ENCODE assay signal across 22 cellular contexts in genomic region chr2:239261796-239262475, GRCh38.
DNase-seq lines count a peak whose midpoint lies in the region; ATAC-seq and TF ChIP-seq lines count a peak whose summit lies in the region.
"Had no signal": no experiment of that assay in that cellular context is flagged by ENCODE, and none has a peak within 500 bp of the region (broad histone marks: within the 10 kb centered on the region; RNA-seq: fewer than 3 reads in every experiment).

No MANE protein-coding gene starts in this region.

- H3K4me1 ChIP-seq in esophagus muscularis mucosa = peaks cover 71 to 98% (median 92%) of the 10 kb centered on the region in 4 donors
- peaks cover 93 to 100% of the 10 kb centered on the region in 2 experiments for H3K4me1 ChIP-seq in neutrophil (ENCODE audit: control insufficient read depth in 1 of 2, insufficient read depth in 1 of 2, low read depth in 1 of 2, low read length in 1 of 2)
- H3K4me1 ChIP-seq in vagina = peaks cover 60% of the 10 kb centered on the region
- H3K4me1 ChIP-seq: HAP-1 had no signal

- WGBS in esophagus muscularis mucosa = 82% methylated on average over 12 of the region's 22 CpGs

- peak overlapping the region; percentile 81 to 88 (median 83) for H3K27ac ChIP-seq in esophagus muscularis mucosa (replicated peaks in 1 of 4)
- peak overlapping the region; percentile 86 for H3K27ac ChIP-seq in neutrophil
- H3K27ac ChIP-seq in vagina = peak overlapping the region; percentile 84
- H3K27ac ChIP-seq: HL-60, pancreas, Peyer's patch had no signal

- ATAC-seq in Right ventricle myocardium superior (ENCODE audit: poor library complexity) = no peak
- ATAC-seq: activated CD4-positive, CD25-positive, alpha-beta regulatory T cell treated with anti-CD3 and anti-CD28 coated beads, Interleukin-2, amount 50 U/mL, for 24 hours; pancreas had no signal

- intact Hi-C loops in cardiac septum (cut with DNase I) (no loop called here), Right ventricle myocardium superior (cut with DNase I) (no loop called here), esophagus muscularis mucosa (cut with DNase I) (no loop called here), vagina (cut with DNase I) (no loop called here)

- no peak overlapping the region for H3K4me3 Mint-ChIP-seq in HFFc6

- H3K27ac Mint-ChIP-seq in HFFc6 = no peak overlapping the region

- H3K9me3 ChIP-seq in esophagus muscularis mucosa (peaks cover 0 to 5% (median 0%) of the 10 kb centered on the region in 4 donors), neutrophil (no peaks in the 10 kb centered on the region), vagina (peaks cover 3% of the 10 kb centered on the region)
- H3K9me3 ChIP-seq: pancreas had no signal

- H3K4me1 Mint-ChIP-seq in HFFc6 (ENCODE audit: low read depth) = peaks cover 28% of the 10 kb centered on the region

- DNase-seq in cardiac septum (ENCODE audit: low spot score) (peak; percentile 69), Right ventricle myocardium superior (no peak), esophagus muscularis mucosa (ENCODE audit: extremely low spot score) (no peak), vagina (ENCODE audit: extremely low spot score in 2 of 2) (no peak), HFFc6 (no peak), AG20443 (ENCODE audit: low spot score) (no peak), NCI-H2029 (lab: John Stamatoyannopoulos, UW) (no peak)
- DNase-seq: ACHN; caudate nucleus; CD8-positive, alpha-beta memory T cell; DMS53; effector CD4-positive, alpha-beta T cell; IMR-90; stimulated activated CD4-positive, alpha-beta T cell treated with anti-CD3 and anti-CD28 coated beads, Interleukin-4, amount 100 ng/mL, for 24 hours; T-helper 9 cell had no signal

- peaks cover 26% of the 10 kb centered on the region for H3K36me3 Mint-ChIP-seq in HFFc6 (ENCODE audit: low read depth)

- TF ChIP-seq POLR2A in esophagus muscularis mucosa (IDR thresholded peaks at IDR 0.05; ENCODE audit: low read depth) (no peak), vagina (IDR thresholded peaks at IDR 0.05) (no peak)

- H3K4me3 ChIP-seq in esophagus muscularis mucosa (no peak overlapping the region), neutrophil (ENCODE audit: low read depth in 1 of 2, low read length in 1 of 2) (no peak overlapping the region), vagina (no peak overlapping the region)
- H3K4me3 ChIP-seq: HAP-1, pancreas, Peyer's patch, skin epidermis had no signal

- H3K9me3 Mint-ChIP-seq in HFFc6 = peaks cover 14% of the 10 kb centered on the region

- H3K36me3 ChIP-seq in esophagus muscularis mucosa (no peaks in the 10 kb centered on the region), neutrophil (no peaks in the 10 kb centered on the region), vagina (no peaks in the 10 kb centered on the region)
- H3K36me3 ChIP-seq: HAP-1, pancreas, Peyer's patch had no signal

- TF ChIP-seq CTCF in esophagus muscularis mucosa (IDR thresholded peaks at IDR 0.05) = no peak
- no peak for TF ChIP-seq CTCF in neutrophil (IDR thresholded peaks at IDR 0.05)
- TF ChIP-seq CTCF in vagina (IDR thresholded peaks at IDR 0.05) = no peak
- TF ChIP-seq CTCF in HFFc6 (IDR thresholded peaks at IDR 0.05) = no peak

- H3K27me3 ChIP-seq in esophagus muscularis mucosa (no peaks in the 10 kb centered on the region), neutrophil (no peaks in the 10 kb centered on the region), vagina (no peaks in the 10 kb centered on the region)
- H3K27me3 ChIP-seq: pancreas, Peyer's patch had no signal

- no peak for TF ChIP-seq EP300 in esophagus muscularis mucosa (IDR thresholded peaks at IDR 0.05)

- no peaks in the 10 kb centered on the region; the same call in none of the 2 replicates for H3K27me3 Mint-ChIP-seq in HFFc6 (ENCODE audit: insufficient read depth)
- H3K27me3 Mint-ChIP-seq: CD8-positive, alpha-beta memory T cell had no signal
